ENCODE assay signal across 24 cellular contexts in genomic region chr1:100051893-100052292, GRCh38.
DNase-seq lines count a peak whose midpoint lies in the region; ATAC-seq and TF ChIP-seq lines count a peak whose summit lies in the region.
"Had no signal": no experiment of that assay in that cellular context is flagged by ENCODE, and none has a peak within 500 bp of the region (broad histone marks: within the 10 kb centered on the region; RNA-seq: fewer than 3 reads in every experiment).

No MANE protein-coding gene starts in this region.

- no peaks in the 10 kb centered on the region for H3K9me3 Mint-ChIP-seq in CD14-positive monocyte
- H3K9me3 Mint-ChIP-seq in WTC11, result no peaks in the 10 kb centered on the region
- H3K9me3 Mint-ChIP-seq: CD4-positive, alpha-beta memory T cell; GM23338 had no signal

- H3K4me1 ChIP-seq in DND-41 (ENCODE audit: insufficient read depth, low read length), result peaks cover 15% of the 10 kb centered on the region; the same call in 1 of the 2 replicates
- peaks cover 40% of the 10 kb centered on the region for H3K4me1 ChIP-seq in foreskin keratinocyte
- no peaks in the 10 kb centered on the region for H3K4me1 ChIP-seq in PC-3 (ENCODE audit: insufficient read depth, low read length)
- H3K4me1 ChIP-seq: Caco-2 had no signal

- H3K27me3 Mint-ChIP-seq in CD14-positive monocyte (ENCODE audit: low read depth in 3 of 3) (no peaks in the 10 kb centered on the region), WTC11 (ENCODE audit: low read depth) (no peaks in the 10 kb centered on the region)
- H3K27me3 Mint-ChIP-seq: CD4-positive, alpha-beta memory T cell had no signal

- POLR2A ChIA-PET in WTC11 (lab: Charles Lee) (interaction anchor here (0.6 kb wide), 1 partner anchor 120 kb away, joined by 5 read pairs; no protein-coding TSS in a partner anchor), PC-3 (lab: Charles Lee; ENCODE audit: unreplicated experiment) (interaction anchor here (0.5 kb wide), 1 partner anchor 1338 kb away, joined by 6 read pairs; no protein-coding TSS in a partner anchor)

- no peaks in the 10 kb centered on the region for H3F3A ChIP-seq in PC-3 (ENCODE audit: low read length, unreplicated experiment)

- CTCF ChIA-PET in WTC11 (lab: Charles Lee) (no interaction called here), PC-3 (lab: Charles Lee) (no interaction called here)

- H3K4me1 Mint-ChIP-seq in CD14-positive monocyte, result peaks cover 40% of the 10 kb centered on the region
- H3K4me1 Mint-ChIP-seq in WTC11, result peaks cover 29% of the 10 kb centered on the region

- peak overlapping the region; percentile 68 to 86 (median 78) for H3K27ac Mint-ChIP-seq in CD14-positive monocyte
- H3K27ac Mint-ChIP-seq in WTC11, result 0 out of 2 replicates have a peak overlapping the region, but pooled peaks have one; percentile 3
- H3K27ac Mint-ChIP-seq: GM23338 had no signal

- H3K36me3 Mint-ChIP-seq in CD14-positive monocyte (peaks cover 22 to 28% of the 10 kb centered on the region in 2 donors), WTC11 (peaks cover 3% of the 10 kb centered on the region; the same call in 1 of the 2 replicates)

- 0 out of 3 replicates have a peak, but pooled peaks have one; percentile 31 for ATAC-seq in DND-41 (ENCODE audit: insufficient read depth, low read depth)
- no peak for ATAC-seq in WTC11
- peak; percentile 85 for ATAC-seq in foreskin keratinocyte
- no peak for ATAC-seq in PC-3
- ATAC-seq: GM23338 had no signal

- TF ChIP-seq CTCF in CD14-positive monocyte (IDR thresholded peaks at IDR 0.05) (no peak), DND-41 (IDR thresholded peaks at IDR 0.05; ENCODE audit: borderline replicate concordance, extremely low read depth, low read length, poor library complexity, severe bottlenecking) (no peak), WTC11 (IDR thresholded peaks at IDR 0.05) (no peak), foreskin keratinocyte (conservative IDR thresholded peaks at IDR 0.05) (no peak), PC-3 (conservative IDR thresholded peaks at IDR 0.05; ENCODE audit: low read depth, low read length) (no peak)

- intact Hi-C loops in CD14-positive monocyte (cut with micrococcal nuclease), result no loop called here
- intact Hi-C loops in PC-3 (cut with micrococcal nuclease), result no loop called here

- H3K4me2 ChIP-seq in DND-41 (ENCODE audit: insufficient read depth, low read length) (no peak overlapping the region), PC-3 (ENCODE audit: low read length) (no peak overlapping the region)
- H3K4me2 ChIP-seq: BLaER1, GM23338, KMS-11, SK-N-SH had no signal

- H3K79me2 ChIP-seq in DND-41 (ENCODE audit: insufficient read depth, low read length), result peaks cover 96% of the 10 kb centered on the region
- H3K79me2 ChIP-seq in PC-3 (ENCODE audit: low read length), result peaks cover 61% of the 10 kb centered on the region

- H3K4me3 ChIP-seq in DND-41 (ENCODE audit: low read depth in 1 of 2, low read length in 2 of 2) (no peak overlapping the region), PC-3 (ENCODE audit: low read length) (no peak overlapping the region)
- H3K4me3 ChIP-seq: BLaER1, GM23338 had no signal

- H3K27ac ChIP-seq in DND-41 (ENCODE audit: low read length) (no peak overlapping the region), foreskin keratinocyte (no peak overlapping the region), PC-3 (ENCODE audit: low read length) (no peak overlapping the region)
- H3K27ac ChIP-seq: BLaER1, KMS-11 had no signal

- H3K9me3 ChIP-seq in DND-41 (ENCODE audit: insufficient read depth, low read length, severe bottlenecking) (no peaks in the 10 kb centered on the region), PC-3 (ENCODE audit: low read length) (no peaks in the 10 kb centered on the region)
- H3K9me3 ChIP-seq: BLaER1, Caco-2, SK-N-SH had no signal

- H3K27me3 ChIP-seq in DND-41 (ENCODE audit: insufficient read depth, low read length, poor library complexity) (no peaks in the 10 kb centered on the region), foreskin keratinocyte (no peaks in the 10 kb centered on the region), PC-3 (ENCODE audit: low read length) (no peaks in the 10 kb centered on the region)
- H3K27me3 ChIP-seq: BLaER1 had no signal

- DNase-seq in CD14-positive monocyte (ENCODE audit: low spot score) (no peak), DND-41 (no peak), WTC11 (ENCODE audit: low spot score) (no peak), foreskin keratinocyte (peak; percentile 77 to 89), cortex of kidney (lab: John Stamatoyannopoulos, UW) (no peak), PC-3 (no peak), A172 (ENCODE audit: low spot score) (no peak)
- DNase-seq: ACHN; Caco-2; CD4-positive, alpha-beta memory T cell; DMS 273 treated with DMSO at 0.1 percent for 48 hours; DMS79 treated with DMSO at 0.1 percent for 48 hours; HCEC 1CT; IMR-90; NCI-H1105; NCI-H2029 treated with DMSO at 0.1 percent for 48 hours; NCI-H226; NCI-H510A treated with DMSO at 0.1 percent for 48 hours; NCI-H774; SHP77 treated with DMSO at 0.1 percent for 48 hours; SK-N-SH had no signal

- no peaks in the 10 kb centered on the region for H3K9me2 ChIP-seq in PC-3 (replicated peaks; ENCODE audit: low read length)
- H3K9me2 ChIP-seq: SK-N-SH had no signal

- H3K9ac ChIP-seq in DND-41 (ENCODE audit: low read depth, low read length), result no peak overlapping the region
- H3K9ac ChIP-seq in PC-3 (ENCODE audit: low read length), result no peak overlapping the region
- H3K9ac ChIP-seq: BLaER1, KMS-11, SK-N-SH had no signal

- H2AFZ ChIP-seq in DND-41 (ENCODE audit: low read depth, low read length) (no peak overlapping the region), PC-3 (ENCODE audit: low read length) (no peak overlapping the region)
- H2AFZ ChIP-seq: GM23338 had no signal

- H3K4me3 Mint-ChIP-seq in CD14-positive monocyte (no peak overlapping the region), WTC11 (no peak overlapping the region)
- H3K4me3 Mint-ChIP-seq: GM23338 had no signal

- H4K20me1 ChIP-seq in DND-41 (ENCODE audit: insufficient read depth, low read length), result peaks cover 35% of the 10 kb centered on the region
- peaks cover under 1% of the 10 kb centered on the region for H4K20me1 ChIP-seq in PC-3 (ENCODE audit: low read length)

- H3K36me3 ChIP-seq in DND-41 (ENCODE audit: insufficient read depth, low read length) (peaks cover 27% of the 10 kb centered on the region), PC-3 (ENCODE audit: low read depth, low read length) (peaks cover 7% of the 10 kb centered on the region)

- BruUV-seq in PC-3 (replicated peaks; lab: Mats Ljungman, UMichigan), result no TSS peak

TF ChIP-seq in WTC11, 78 proteins besides CTCF, POLR2A, EP300 and RAD21:
- TF ChIP-seq GRHL2 (CRISPR knock-in tag; IDR thresholded peaks at IDR 0.05; ENCODE audit: insufficient replicate concordance, severe bottlenecking), result no peak

Comparison
In these comparisons a context has a peak if more than half of its experiments do, and no peak if none do; other contexts are left out.
1. DNase-seq: peak in foreskin keratinocyte (2 of 2); none in CD14-positive monocyte (single experiment), DND-41 (single experiment), WTC11 (single experiment), cortex of kidney (single experiment), PC-3 (single experiment) and A172 (single experiment).
2. ATAC-seq: peak in DND-41 (single experiment) and foreskin keratinocyte (single experiment); none in WTC11 (single experiment) and PC-3 (single experiment).